ENCODE assay signal across 8 cellular contexts in the genomic region with DNA sequence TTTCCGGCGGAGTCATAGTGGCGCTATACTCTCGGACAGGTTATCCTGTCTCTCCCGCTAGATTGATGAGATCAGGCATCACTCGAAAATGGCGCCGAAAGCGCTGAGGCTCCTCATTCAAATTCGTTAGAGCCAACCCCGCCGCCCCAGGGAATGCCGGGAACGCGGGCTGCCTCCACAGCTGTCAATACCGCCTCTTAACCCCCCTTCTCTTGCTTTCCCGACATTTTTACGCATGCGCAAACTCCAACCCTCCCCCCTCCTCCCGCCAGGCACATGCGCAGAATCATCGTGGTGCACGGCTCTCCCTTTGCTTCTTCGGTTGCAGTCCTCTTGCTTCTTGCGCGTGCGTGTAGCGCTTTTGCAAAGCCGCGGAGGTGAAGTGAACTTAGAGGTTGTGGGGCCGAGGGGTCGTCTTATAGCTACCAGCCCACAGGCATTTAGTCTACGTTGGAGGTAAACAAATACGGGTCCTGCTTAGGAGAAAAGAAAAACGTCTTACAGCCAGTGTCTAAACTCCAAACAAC.
DNase-seq lines count a peak whose midpoint lies in the region; ATAC-seq and TF ChIP-seq lines count a peak whose summit lies in the region.

No MANE protein-coding gene starts in this region.

- H4K20me1 ChIP-seq in OCI-LY3 (ENCODE audit: insufficient read depth, low read length): peaks cover 38% of the 10 kb centered on the region

- peak overlapping the region; percentile 78 for H2AFZ ChIP-seq in OCI-LY3 (ENCODE audit: low read depth, low read length)

- peak overlapping the region; percentile 82 for H3K4me2 ChIP-seq in OCI-LY3 (ENCODE audit: low read length)

- H3K79me2 ChIP-seq in OCI-LY3 (ENCODE audit: low read length): peaks cover 61% of the 10 kb centered on the region

- no peak for TF ChIP-seq CTCF in OCI-LY3 (IDR thresholded peaks at IDR 0.05; ENCODE audit: low read depth, low read length)

- peak overlapping the region; percentile 86 for H3K27ac ChIP-seq in OCI-LY3 (ENCODE audit: low read length)

- peaks cover 32% of the 10 kb centered on the region for H3K4me1 ChIP-seq in OCI-LY3 (ENCODE audit: low read length)

- peak overlapping the region; percentile 82 for H3K4me3 ChIP-seq in OCI-LY3 (ENCODE audit: low read length)

- peak overlapping the region; percentile 97 for H3K9ac ChIP-seq in OCI-LY3 (ENCODE audit: low read length)

- H3K9me3 ChIP-seq in OCI-LY3 (ENCODE audit: insufficient read depth, low read length): no peaks in the 10 kb centered on the region

- H3K36me3 ChIP-seq in OCI-LY3 (replicated peaks; ENCODE audit: low read depth, low read length): peaks cover 4% of the 10 kb centered on the region

- DNase-seq in DMS 273 treated with DMSO at 0.1 percent for 48 hours (lab: John Stamatoyannopoulos, UW) (peak; percentile 93), HuH-7.5 (ENCODE audit: low spot score) (peak; percentile 72), activated T-cell treated with anti-CD3 and anti-CD28 coated beads for 24 hours (ENCODE audit: low read depth) (peak; percentile 99), epidermal melanocyte (ENCODE audit: insufficient read length, low spot score) (peak; percentile 75), midbrain (lab: John Stamatoyannopoulos, UW) (peak; percentile 99)
- DNase-seq in stimulated activated CD8-positive, alpha-beta memory T cell treated with anti-CD3 and anti-CD28 coated beads, Interleukin-15, amount 100 ng/mL, for 48 hours (ENCODE audit: low read depth in 2 of 2): peak; percentile 96

- H3K27me3 ChIP-seq in OCI-LY3 (ENCODE audit: low read depth, low read length): no peaks in the 10 kb centered on the region

- ATAC-seq in GM21528 (IDR thresholded peaks at IDR 0.05; ENCODE audit: low FRiP score, unreplicated experiment): peak; percentile 72

Comparison
In these comparisons a context has a peak if more than half of its experiments do, and no peak if none do; other contexts are left out.
1. Peak in every context shown above with its lines: DNase-seq, ATAC-seq, H3K4me3 ChIP-seq and H3K27ac ChIP-seq.